ENCODE assay signal across 9 cellular contexts in genomic region chr17:40321502-40322416, GRCh38. TPM values are rescaled to one million over a fixed set of nuclear protein-coding genes. Genes with fewer than 3 reads are reported as not detected.
DNase-seq lines count a peak whose midpoint lies in the region; ATAC-seq, FAIRE-seq and TF ChIP-seq lines count a peak whose summit lies in the region.
"Had no signal": no experiment of that assay in that cellular context is flagged by ENCODE, and none has a peak within 500 bp of the region (broad histone marks: within the 10 kb centered on the region; RNA-seq: fewer than 3 reads in every experiment).

No MANE protein-coding gene starts in this region.

- no peaks in the 10 kb centered on the region for H3K27me3 ChIP-seq in heart right ventricle

- peak overlapping the region; percentile 34 to 99 (median 86) for H3K4me3 ChIP-seq in heart right ventricle

- peak overlapping the region; percentile 94 to 98 (median 96) for H3K27ac ChIP-seq in heart right ventricle

- no peaks in the 10 kb centered on the region for H3K9me3 Mint-ChIP-seq in HFFc6
- H3K9me3 Mint-ChIP-seq in activated CD8-positive, alpha-beta T cell treated with anti-CD3 and anti-CD28 coated beads for 36 hours, result no peaks in the 10 kb centered on the region
- H3K9me3 Mint-ChIP-seq in stimulated activated memory B cell treated with anti-CD40 and anti-IgM and Interleukin-4, amounts not matched to agents 10 μg/mL and 1 μg/mL and 100 μg/mL, for 72 hours, result no peaks in the 10 kb centered on the region

- no peaks in the 10 kb centered on the region for H3K9me3 ChIP-seq in heart right ventricle

- no peaks in the 10 kb centered on the region for H3K27me3 Mint-ChIP-seq in HFFc6 (ENCODE audit: insufficient read depth)
- H3K27me3 Mint-ChIP-seq in activated CD8-positive, alpha-beta T cell treated with anti-CD3 and anti-CD28 coated beads for 36 hours, result no peaks in the 10 kb centered on the region
- H3K27me3 Mint-ChIP-seq in stimulated activated memory B cell treated with anti-CD40 and anti-IgM and Interleukin-4, amounts not matched to agents 10 μg/mL and 1 μg/mL and 100 μg/mL, for 72 hours, result no peaks in the 10 kb centered on the region

- peak overlapping the region; percentile 100 for H3K27ac Mint-ChIP-seq in HFFc6
- peak overlapping the region; percentile 99 for H3K27ac Mint-ChIP-seq in activated CD8-positive, alpha-beta T cell treated with anti-CD3 and anti-CD28 coated beads for 36 hours
- peak overlapping the region; percentile 98 for H3K27ac Mint-ChIP-seq in stimulated activated memory B cell treated with anti-CD40 and anti-IgM and Interleukin-4, amounts not matched to agents 10 μg/mL and 1 μg/mL and 100 μg/mL, for 72 hours

- TF ChIP-seq CTCF in HFFc6 (IDR thresholded peaks at IDR 0.05) (no peak), heart right ventricle (IDR thresholded peaks at IDR 0.05) (no peak)
- TF ChIP-seq CTCF in activated CD8-positive, alpha-beta T cell treated with anti-CD3 and anti-CD28 coated beads for 36 hours (IDR thresholded peaks at IDR 0.05), result no peak

- WGBS in heart right ventricle, 2 donors, result 11% methylated on average over 11 of the region's 11 CpGs

- DNase-seq in HFFc6 (no peak), heart right ventricle (peak; percentile 75 to 80), DMS153 treated with DMSO at 0.1 percent for 48 hours (lab: John Stamatoyannopoulos, UW; ENCODE audit: unreplicated experiment) (no peak), GM19239 (ENCODE audit: insufficient read length, low spot score) (no peak)
- peak; percentile 42 for DNase-seq in activated CD8-positive, alpha-beta T cell treated with anti-CD3 and anti-CD28 coated beads for 36 hours

- H3K36me3 ChIP-seq in heart right ventricle, result no peaks in the 10 kb centered on the region

- peaks cover 63 to 96% (median 91%) of the 10 kb centered on the region in 9 donors for H3K4me1 ChIP-seq in heart right ventricle

- POLR2A ChIA-PET in activated CD8-positive, alpha-beta T cell treated with anti-CD3 and anti-CD28 coated beads for 36 hours (lab: Charles Lee), result interaction anchor here (0.7 to 11.5 kb wide), 7 partner anchors 9 to 97 kb away, joined by 3 to 101 read pairs (median 4); partner anchors contain the start of gene RARA

- intact Hi-C loops in activated CD8-positive, alpha-beta T cell treated with anti-CD3 and anti-CD28 coated beads for 36 hours (cut with micrococcal nuclease), result no loop called here
- intact Hi-C loops in heart right ventricle (cut with DNase I), result loop anchor here in 1 of 10 donors (2.0 kb wide), 1 partner anchor 21 kb away; no protein-coding TSS in a partner anchor

- peaks cover 77% of the 10 kb centered on the region for H3K4me1 Mint-ChIP-seq in HFFc6 (ENCODE audit: low read depth)
- peaks cover 78% of the 10 kb centered on the region for H3K4me1 Mint-ChIP-seq in activated CD8-positive, alpha-beta T cell treated with anti-CD3 and anti-CD28 coated beads for 36 hours (ENCODE audit: low read depth)
- H3K4me1 Mint-ChIP-seq in stimulated activated memory B cell treated with anti-CD40 and anti-IgM and Interleukin-4, amounts not matched to agents 10 μg/mL and 1 μg/mL and 100 μg/mL, for 72 hours, result peaks cover 93% of the 10 kb centered on the region

- H3K4me3 Mint-ChIP-seq in HFFc6, result peak overlapping the region; percentile 98
- H3K4me3 Mint-ChIP-seq in activated CD8-positive, alpha-beta T cell treated with anti-CD3 and anti-CD28 coated beads for 36 hours, result peak overlapping the region; percentile 98
- H3K4me3 Mint-ChIP-seq in stimulated activated memory B cell treated with anti-CD40 and anti-IgM and Interleukin-4, amounts not matched to agents 10 μg/mL and 1 μg/mL and 100 μg/mL, for 72 hours, result peak overlapping the region; percentile 82

- CTCF ChIA-PET in activated CD8-positive, alpha-beta T cell treated with anti-CD3 and anti-CD28 coated beads for 36 hours (lab: Charles Lee), result interaction anchor here (0.8 to 42.0 kb wide), 5 partner anchors 18 to 105 kb away, joined by 3 to 780 read pairs (median 3); no protein-coding TSS in a partner anchor

- no peak for ATAC-seq in activated CD8-positive, alpha-beta T cell treated with anti-CD3 and anti-CD28 coated beads for 36 hours
- peak in 5 of 8 donors; percentile 6 to 46 (median 36) for ATAC-seq in heart right ventricle
- no peak for ATAC-seq in stimulated activated memory B cell treated with anti-CD40 and anti-IgM and Interleukin-4, amounts not matched to agents 10 μg/mL and 1 μg/mL and 100 μg/mL, for 72 hours
- no peak for ATAC-seq in GM18517 (IDR thresholded peaks at IDR 0.05; ENCODE audit: unreplicated experiment)
- ATAC-seq in HG02973 (IDR thresholded peaks at IDR 0.05; ENCODE audit: unreplicated experiment), result no peak

- no peak for FAIRE-seq in GM19239 (lab: Jason Lieb, UNC)

- H3K36me3 Mint-ChIP-seq in HFFc6 (ENCODE audit: low read depth), result 0 out of 2 replicates have a peak, but pooled peaks cover 8% of the 10 kb centered on the region
- H3K36me3 Mint-ChIP-seq in activated CD8-positive, alpha-beta T cell treated with anti-CD3 and anti-CD28 coated beads for 36 hours (ENCODE audit: low read depth), result peaks cover 8% of the 10 kb centered on the region
- no peaks in the 10 kb centered on the region for H3K36me3 Mint-ChIP-seq in stimulated activated memory B cell treated with anti-CD40 and anti-IgM and Interleukin-4, amounts not matched to agents 10 μg/mL and 1 μg/mL and 100 μg/mL, for 72 hours

RNA-seq across cellular contexts. Expression of gene RARA, which starts 12.8 kb away (rescaled TPM):
- 10 to 100 TPM; 27.1 to 32.2 (median 28.8) TPM for total RNA-seq in HFFc6 (2021; fragmentation: NEBNext Ultra II Directional; extraction: Animal tissue kit (Norgen Biotek cat#: 25700))
- 10 to 100 TPM; 34.7 to 36.2 TPM for total RNA-seq in activated CD8-positive, alpha-beta T cell treated with anti-CD3 and anti-CD28 coated beads for 36 hours
- 10 to 100 TPM; 11.2 to 34.0 (median 18.3) TPM for total RNA-seq in heart right ventricle
- 10 to 100 TPM; 19.0 to 20.8 TPM for polyA plus RNA-seq in heart right ventricle

RNA-seq across cellular contexts. Expression of gene CDC6, which starts 34.1 kb away (rescaled TPM):
- 10 to 100 TPM; 16.9 to 36.0 (median 31.5) TPM for total RNA-seq in HFFc6 (2021; fragmentation: NEBNext Ultra II Directional; extraction: Animal tissue kit (Norgen Biotek cat#: 25700))
- 100 to 1,000 TPM; 110 to 118 TPM for total RNA-seq in activated CD8-positive, alpha-beta T cell treated with anti-CD3 and anti-CD28 coated beads for 36 hours
- 1 to 10 TPM in 4 of 10 donors, under 1 TPM in 6; 0.49 to 3.0 (median 0.86) TPM for total RNA-seq in heart right ventricle
- polyA plus RNA-seq in heart right ventricle, result 1 to 10 TPM in 1 of 2 donors, under 1 TPM in 1; 0.66 to 1.8 TPM

RNA-seq across cellular contexts. Expression of gene GJD3, which starts 42.8 kb away (rescaled TPM):
- total RNA-seq in HFFc6 (2021; fragmentation: NEBNext Ultra II Directional; extraction: Animal tissue kit (Norgen Biotek cat#: 25700)), result 1 to 10 TPM in 2 of 6 experiments, under 1 TPM in 4; 0.36 to 1.4 (median 0.81) TPM
- total RNA-seq in activated CD8-positive, alpha-beta T cell treated with anti-CD3 and anti-CD28 coated beads for 36 hours, result not detected
- total RNA-seq in heart right ventricle, result 1 to 10 TPM in 9 of 10 donors, under 1 TPM in 1; 0.79 to 6.2 (median 2.1) TPM
- under 1 TPM; 0.65 to 0.88 TPM for polyA plus RNA-seq in heart right ventricle
- total RNA-seq: T-helper 2 cell treated with Interferon-gamma antibody and Interleukin-4, amounts not matched to agents 100 ng/mL and 5 ng/mL, for 36 hours had no signal

Comparison
In these comparisons a context has a peak if more than half of its experiments do, and no peak if none do; other contexts are left out.
1. DNase-seq: peak in activated CD8-positive, alpha-beta T cell treated with anti-CD3 and anti-CD28 coated beads for 36 hours (single experiment) and heart right ventricle (2 of 2); none in HFFc6 (single experiment), DMS153 treated with DMSO at 0.1 percent for 48 hours (single experiment) and GM19239 (single experiment).
2. ATAC-seq: peak in heart right ventricle (5 of 8); none in activated CD8-positive, alpha-beta T cell treated with anti-CD3 and anti-CD28 coated beads for 36 hours (single experiment), stimulated activated memory B cell treated with anti-CD40 and anti-IgM and Interleukin-4, amounts not matched to agents 10 μg/mL and 1 μg/mL and 100 μg/mL, for 72 hours (single experiment), GM18517 (single experiment) and HG02973 (single experiment).
3. RNA of gene CDC6, which starts 34.1 kb away (total RNA-seq): 110 to 118 TPM in activated CD8-positive, alpha-beta T cell treated with anti-CD3 and anti-CD28 coated beads for 36 hours and 16.9 to 36.0 TPM in HFFc6; 0.49 to 3.0 TPM in heart right ventricle; every median in the first group is over 4 times any median in the second.
4. Peak in every context shown above with its lines, with median percentiles within 50 percentile points of each other: H3K27ac Mint-ChIP-seq and H3K4me3 Mint-ChIP-seq.